ENCODE assay signal across 1 cellular context in genomic region chr6:42038811-42039408, GRCh38.
TF ChIP-seq lines count a peak whose summit lies in the region.

No MANE protein-coding gene starts in this region.

TF ChIP-seq in HepG2, 621 proteins besides CTCF, POLR2A, EP300 and RAD21 (continued from another document):
- TF ChIP-seq SNAPC4 (CRISPR knock-in tag; IDR thresholded peaks at IDR 0.05) (no peak), DRAP1 (CRISPR knock-in tag; IDR thresholded peaks at IDR 0.05) (no peak), FOXM1 (CRISPR knock-in tag; IDR thresholded peaks at IDR 0.05) (no peak), KDM2A (CRISPR knock-in tag; IDR thresholded peaks at IDR 0.05; ENCODE audit: borderline replicate concordance, low read depth) (no peak), ZNF747 (CRISPR knock-in tag; IDR thresholded peaks at IDR 0.05; ENCODE audit: borderline replicate concordance) (no peak)
